17 cellular contexts compared by ENCODE assay signal in genomic region chrX:103631145-103631544, GRCh38. TPM values are rescaled to one million over a fixed set of nuclear protein-coding genes. Genes with fewer than 3 reads are reported as not detected.
DNase-seq lines count a peak whose midpoint lies in the region; ATAC-seq and TF ChIP-seq lines count a peak whose summit lies in the region.
"Had no signal": no experiment of that assay in that cellular context is flagged by ENCODE, and none has a peak within 500 bp of the region (broad histone marks: within the 10 kb centered on the region; RNA-seq: fewer than 3 reads in every experiment).

No MANE protein-coding gene starts in this region.

- H3K4me1 Mint-ChIP-seq in CD4-positive, alpha-beta T cell (ENCODE audit: low read depth) = peaks cover 27% of the 10 kb centered on the region
- peaks cover 16% of the 10 kb centered on the region for H3K4me1 Mint-ChIP-seq in nephron

- peaks cover 22% of the 10 kb centered on the region for H3K79me2 ChIP-seq in smooth muscle cell (ENCODE audit: low read depth)

- CTCF ChIA-PET in CD4-positive, alpha-beta T cell (lab: Charles Lee) = no interaction called here

- WGBS in smooth muscle cell (ENCODE audit: low lambda C conversion rate) = 95% methylated on average over 5 of the region's 5 CpGs

- peaks cover 13% of the 10 kb centered on the region for H3K4me1 ChIP-seq in adipocyte (ENCODE audit: control insufficient read depth, insufficient read depth, low read length)
- peaks cover 15% of the 10 kb centered on the region for H3K4me1 ChIP-seq in smooth muscle cell (ENCODE audit: low read depth)

- no peaks in the 10 kb centered on the region for H3K9me3 ChIP-seq in CD4-positive, alpha-beta T cell (ENCODE audit: control insufficient read depth, low read length)
- no peaks in the 10 kb centered on the region for H3K9me3 ChIP-seq in adipocyte (ENCODE audit: control insufficient read depth, low read length)
- no peaks in the 10 kb centered on the region for H3K9me3 ChIP-seq in smooth muscle cell (replicated peaks; ENCODE audit: low read depth)
- H3K9me3 ChIP-seq in MG63 = no peaks in the 10 kb centered on the region

- POLR2A ChIA-PET in CD4-positive, alpha-beta T cell (lab: Charles Lee) = no interaction called here

- H3K9ac ChIP-seq in adipocyte (ENCODE audit: low read length) (no peak overlapping the region), smooth muscle cell (ENCODE audit: low read depth) (no peak overlapping the region)

- H3K36me3 ChIP-seq in adipocyte (ENCODE audit: control insufficient read depth, insufficient read depth, low read length, severe bottlenecking) = no peaks in the 10 kb centered on the region
- H3K36me3 ChIP-seq in smooth muscle cell (ENCODE audit: low read depth) = no peaks in the 10 kb centered on the region
- H3K36me3 ChIP-seq in MG63 = peaks cover 3% of the 10 kb centered on the region

- H3K4me3 ChIP-seq in adipocyte (ENCODE audit: low read length) = peak overlapping the region; percentile 88
- H3K4me3 ChIP-seq in smooth muscle cell = peak overlapping the region; percentile 97
- no peak overlapping the region for H3K4me3 ChIP-seq in MG63
- H3K4me3 ChIP-seq: SK-N-MC had no signal

- no peaks in the 10 kb centered on the region for H3K36me3 Mint-ChIP-seq in CD4-positive, alpha-beta T cell (ENCODE audit: low read depth)
- H3K36me3 Mint-ChIP-seq in nephron (ENCODE audit: low read depth) = peaks cover 7% of the 10 kb centered on the region

- H3K9me3 Mint-ChIP-seq in CD4-positive, alpha-beta T cell = no peaks in the 10 kb centered on the region
- H3K9me3 Mint-ChIP-seq in nephron = no peaks in the 10 kb centered on the region

- H3F3A ChIP-seq in smooth muscle cell (ENCODE audit: low read depth) = peaks cover 12% of the 10 kb centered on the region

- H2AFZ ChIP-seq in smooth muscle cell (ENCODE audit: low read depth) = no peak overlapping the region

- no peak overlapping the region for H3K4me2 ChIP-seq in smooth muscle cell

- H4K20me1 ChIP-seq in smooth muscle cell (ENCODE audit: low read depth) = no peaks in the 10 kb centered on the region

- H3K27me3 Mint-ChIP-seq in CD4-positive, alpha-beta T cell = no peaks in the 10 kb centered on the region
- H3K27me3 Mint-ChIP-seq in nephron (ENCODE audit: low read depth) = no peaks in the 10 kb centered on the region

- no peaks in the 10 kb centered on the region for H3K27me3 ChIP-seq in CD4-positive, alpha-beta T cell (ENCODE audit: control insufficient read depth, insufficient read depth, low read length)
- H3K27me3 ChIP-seq in adipocyte (replicated peaks; ENCODE audit: control insufficient read depth, insufficient read depth, low read length) (peaks cover 3% of the 10 kb centered on the region), smooth muscle cell (ENCODE audit: low read depth) (no peaks in the 10 kb centered on the region), MG63 (no peaks in the 10 kb centered on the region)

- peak overlapping the region; percentile 15 for H3K4me3 Mint-ChIP-seq in CD4-positive, alpha-beta T cell
- peak overlapping the region; percentile 56 to 75 (median 56) for H3K4me3 Mint-ChIP-seq in nephron

- ATAC-seq in CD4-positive, alpha-beta T cell (ENCODE audit: poor library complexity) = no peak
- no peak for ATAC-seq in HG02938 (IDR thresholded peaks at IDR 0.05; ENCODE audit: unreplicated experiment)
- ATAC-seq in HG02798 (IDR thresholded peaks at IDR 0.05; ENCODE audit: poor library complexity, unreplicated experiment) = no peak

- no peak for DNase-seq in CD4-positive, alpha-beta T cell
- DNase-seq in adipocyte (ENCODE audit: low read depth) = no peak
- no peak for DNase-seq in smooth muscle cell (lab: John Stamatoyannopoulos, UW; ENCODE audit: unreplicated experiment)
- no peak for DNase-seq in AG08395 (ENCODE audit: low spot score)
- no peak for DNase-seq in MG63
- DNase-seq: IMR-90, NCI-H1092, NCI-H146, NCI-H2081, NCI-H2171 treated with DMSO at 0.1 percent for 48 hours, NCI-H446, NCI-H526 treated with DMSO at 0.1 percent for 48 hours, SHP77 had no signal

- no peak overlapping the region for H3K27ac ChIP-seq in CD4-positive, alpha-beta T cell (ENCODE audit: low read depth, low read length)
- H3K27ac ChIP-seq in smooth muscle cell (ENCODE audit: low read depth) = no peak overlapping the region
- H3K27ac ChIP-seq: SK-N-MC had no signal

- no peak for TF ChIP-seq CTCF in CD4-positive, alpha-beta T cell (IDR thresholded peaks at IDR 0.05)
- TF ChIP-seq CTCF in nephron (IDR thresholded peaks at IDR 0.05; ENCODE audit: unreplicated experiment in 3 of 3) (no peak), smooth muscle cell (IDR thresholded peaks at IDR 0.05; ENCODE audit: borderline replicate concordance, insufficient read depth, poor library complexity, severe bottlenecking) (no peak)

- H3K27ac Mint-ChIP-seq in CD4-positive, alpha-beta T cell = no peak overlapping the region
- H3K27ac Mint-ChIP-seq in nephron = peak overlapping the region in 1 of 3 experiments; percentile 61

- intact Hi-C loops in CD4-positive, alpha-beta T cell (cut with DNase I, micrococcal nuclease) = loop anchor here in 1 of 2 experiments (5.0 kb wide), 1 partner anchor 39 kb away; no protein-coding TSS in a partner anchor

RNA-seq across cellular contexts. Expression of gene TCEAL1, which starts 2.4 kb away (rescaled TPM):
- total RNA-seq in CD4-positive, alpha-beta T cell = 1 to 10 TPM; 4.0 to 4.9 TPM
- 22.1 and 43.0 TPM in 2 replicates for total RNA-seq in smooth muscle cell
- 16.7 and 23.8 TPM in 2 replicates for polyA plus RNA-seq in smooth muscle cell
- total RNA-seq in MG63 (2014; rRNA removed; shearing (Covaris generic); ENCODE audit: low replicate concordance) = 25.0 and 63.8 TPM in 2 replicates

RNA-seq across cellular contexts. Expression of gene TCEAL3, which starts 23.4 kb away (rescaled TPM):
- total RNA-seq in CD4-positive, alpha-beta T cell = 1 to 10 TPM; 5.0 to 5.8 TPM
- 14.0 and 29.6 TPM in 2 replicates for total RNA-seq in smooth muscle cell
- 48.0 and 52.4 TPM in 2 replicates for polyA plus RNA-seq in smooth muscle cell
- 1.0 TPM in 1 of 2 replicates, not detected in the other for total RNA-seq in MG63 (2014; rRNA removed; shearing (Covaris generic); ENCODE audit: low replicate concordance)

RNA-seq across cellular contexts. Expression of gene TCEAL4, which starts 45.8 kb away (rescaled TPM):
- total RNA-seq in CD4-positive, alpha-beta T cell = 10 to 100 TPM; 10.5 to 11.1 TPM
- total RNA-seq in smooth muscle cell = 40.2 and 51.3 TPM in 2 replicates
- polyA plus RNA-seq in smooth muscle cell = 74.4 and 76.2 TPM in 2 replicates
- total RNA-seq in MG63 (2014; rRNA removed; shearing (Covaris generic); ENCODE audit: low replicate concordance) = 12.9 and 22.8 TPM in 2 replicates

RNA-seq across cellular contexts. Expression of gene MORF4L2, which starts 55.4 kb away (rescaled TPM):
- total RNA-seq in CD4-positive, alpha-beta T cell = 100 to 1,000 TPM; 201 to 212 TPM
- 1,445 and 1,824 TPM in 2 replicates for total RNA-seq in smooth muscle cell
- 726 and 732 TPM in 2 replicates for polyA plus RNA-seq in smooth muscle cell
- total RNA-seq in MG63 (2014; rRNA removed; shearing (Covaris generic); ENCODE audit: low replicate concordance) = 919 and 2,011 TPM in 2 replicates
